Comparison of ENCODE assay signal across 9 cellular contexts in the genomic region with DNA sequence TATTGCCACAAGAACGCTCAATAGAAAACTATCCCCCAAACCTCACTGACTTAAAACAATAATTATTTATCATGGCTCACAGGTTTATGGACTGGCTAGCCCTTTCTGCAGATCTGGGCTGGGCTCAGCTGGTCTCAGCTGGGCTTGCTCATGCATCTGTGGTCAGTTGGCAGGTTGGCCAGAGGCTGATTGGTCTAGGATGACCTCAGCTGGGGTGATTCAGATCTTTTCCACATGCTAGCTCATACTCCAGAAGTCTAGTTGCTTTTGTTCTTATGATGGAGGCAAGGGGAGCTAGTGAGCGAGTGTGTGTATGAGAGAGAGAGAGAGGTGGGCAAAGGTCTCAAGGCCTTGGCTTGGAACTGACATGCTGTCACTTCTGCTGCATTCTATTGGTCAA.
DNase-seq lines count a peak whose midpoint lies in the region; ATAC-seq and TF ChIP-seq lines count a peak whose summit lies in the region.
"Had no signal": no experiment of that assay in that cellular context is flagged by ENCODE, and none has a peak within 500 bp of the region (broad histone marks: within the 10 kb centered on the region; RNA-seq: fewer than 3 reads in every experiment).

No MANE protein-coding gene starts in this region.

- H3K27me3 ChIP-seq in body of pancreas, result no peaks in the 10 kb centered on the region
- no peaks in the 10 kb centered on the region for H3K27me3 ChIP-seq in left ventricle myocardium inferior (ENCODE audit: low read depth)
- no peaks in the 10 kb centered on the region for H3K27me3 ChIP-seq in BE2C
- no peaks in the 10 kb centered on the region for H3K27me3 ChIP-seq in trophoblast cell (ENCODE audit: insufficient read depth, low read length)

- DNase-seq in GM03348 (ENCODE audit: low spot score), result peak; percentile 72
- no peak for DNase-seq in body of pancreas
- peak; percentile 29 for DNase-seq in left ventricle myocardium inferior
- peak; percentile 37 for DNase-seq in retina
- DNase-seq in BE2C, result no peak
- no peak for DNase-seq in trophoblast cell
- no peak for DNase-seq in dermis blood vessel endothelial cell
- DNase-seq: immature natural killer cell had no signal

- H3K9me3 ChIP-seq in body of pancreas (no peaks in the 10 kb centered on the region), left ventricle myocardium inferior (replicated peaks) (no peaks in the 10 kb centered on the region), BE2C (no peaks in the 10 kb centered on the region), trophoblast cell (ENCODE audit: insufficient read depth, low read depth, low read length) (no peaks in the 10 kb centered on the region)

- H3K23ac ChIP-seq in trophoblast cell (ENCODE audit: low read length), result no peak overlapping the region

- TF ChIP-seq POLR2A in body of pancreas (IDR thresholded peaks at IDR 0.05), result no peak

- peak; percentile 50 for ATAC-seq in body of pancreas
- ATAC-seq in HG03469 (IDR thresholded peaks at IDR 0.05; ENCODE audit: unreplicated experiment), result no peak

- H3K14ac ChIP-seq in trophoblast cell (ENCODE audit: low read length), result no peak overlapping the region

- H3K27ac ChIP-seq in body of pancreas (no peak overlapping the region), left ventricle myocardium inferior (replicated peaks) (peak overlapping the region; percentile 45), trophoblast cell (ENCODE audit: low read depth, low read length) (no peak overlapping the region)

- H3K4ac ChIP-seq in trophoblast cell (ENCODE audit: low read depth, low read length), result no peak overlapping the region

- TF ChIP-seq CTCF in body of pancreas (IDR thresholded peaks at IDR 0.05) (no peak), left ventricle myocardium inferior (IDR thresholded peaks at IDR 0.05; ENCODE audit: borderline replicate concordance) (no peak), BE2C (IDR thresholded peaks at IDR 0.05; ENCODE audit: low read depth, low read length) (no peak)

- no peaks in the 10 kb centered on the region for H3K79me2 ChIP-seq in trophoblast cell (ENCODE audit: control insufficient read depth, insufficient read depth, low read length, poor library complexity)

- H4K8ac ChIP-seq in trophoblast cell (ENCODE audit: low read depth, low read length), result no peak overlapping the region

- no peak overlapping the region for H4K12ac ChIP-seq in trophoblast cell (ENCODE audit: low read depth, low read length)

- no peak overlapping the region for H3K4me3 ChIP-seq in body of pancreas
- H3K4me3 ChIP-seq in left ventricle myocardium inferior, result no peak overlapping the region
- no peak overlapping the region for H3K4me3 ChIP-seq in BE2C (ENCODE audit: low read depth, low read length)
- H3K4me3 ChIP-seq in trophoblast cell (ENCODE audit: low read depth, low read length), result no peak overlapping the region

- no peaks in the 10 kb centered on the region for H3K36me3 ChIP-seq in body of pancreas (replicated peaks in 1 of 2; ENCODE audit: insufficient read depth in 1 of 2, low read depth in 2 of 2)
- H3K36me3 ChIP-seq in left ventricle myocardium inferior, result no peaks in the 10 kb centered on the region
- H3K36me3 ChIP-seq in BE2C, result no peaks in the 10 kb centered on the region
- H3K36me3 ChIP-seq in trophoblast cell (ENCODE audit: control insufficient read depth in 1 of 2, insufficient read depth in 2 of 2, low read length in 2 of 2), result no peaks in the 10 kb centered on the region

- H3K4me2 ChIP-seq in trophoblast cell (ENCODE audit: low read length), result no peak overlapping the region

- H3K79me1 ChIP-seq in trophoblast cell (ENCODE audit: low read length), result no peaks in the 10 kb centered on the region

- intact Hi-C loops in body of pancreas (cut with DNase I) (no loop called here), left ventricle myocardium inferior (cut with micrococcal nuclease) (no loop called here)

- no peak overlapping the region for H2BK5ac ChIP-seq in trophoblast cell (ENCODE audit: low read depth, low read length, poor library complexity)

- 83% methylated on average over 2 of the region's 2 CpGs for WGBS in body of pancreas, 2 donors
- no CpG with 5 or more reads among the region's 2 CpGs for WGBS in trophoblast cell (ENCODE audit: extremely low coverage, insufficient coverage, insufficient read length)

- H4K91ac ChIP-seq in trophoblast cell (ENCODE audit: low read depth, low read length), result no peak overlapping the region

- no peak overlapping the region for H3K18ac ChIP-seq in trophoblast cell (ENCODE audit: low read length)

- no peaks in the 10 kb centered on the region for H3K4me1 ChIP-seq in body of pancreas
- no peaks in the 10 kb centered on the region for H3K4me1 ChIP-seq in left ventricle myocardium inferior
- no peaks in the 10 kb centered on the region for H3K4me1 ChIP-seq in BE2C
- no peaks in the 10 kb centered on the region for H3K4me1 ChIP-seq in trophoblast cell (ENCODE audit: control insufficient read depth in 1 of 2, insufficient read depth in 2 of 2, low read length in 2 of 2)

- H2AK5ac ChIP-seq in trophoblast cell (ENCODE audit: low read length), result no peak overlapping the region

- H2BK12ac ChIP-seq in trophoblast cell (ENCODE audit: low read length), result no peak overlapping the region

- no peak overlapping the region for H2BK120ac ChIP-seq in trophoblast cell (ENCODE audit: insufficient read depth, low read length, poor library complexity)

- H3K9ac ChIP-seq in trophoblast cell (ENCODE audit: low read length), result no peak overlapping the region

- no peak overlapping the region for H2AFZ ChIP-seq in trophoblast cell (ENCODE audit: insufficient read depth, low read length, poor library complexity)

Comparison
In these comparisons a context has a peak if more than half of its experiments do, and no peak if none do; other contexts are left out.
1. DNase-seq: peak in GM03348 (single experiment), left ventricle myocardium inferior (single experiment) and retina (single experiment); none in body of pancreas (0 of 4), BE2C (single experiment), trophoblast cell (0 of 2) and dermis blood vessel endothelial cell (single experiment).